ENCODE assay signal across 9 cellular contexts in the genomic region with DNA sequence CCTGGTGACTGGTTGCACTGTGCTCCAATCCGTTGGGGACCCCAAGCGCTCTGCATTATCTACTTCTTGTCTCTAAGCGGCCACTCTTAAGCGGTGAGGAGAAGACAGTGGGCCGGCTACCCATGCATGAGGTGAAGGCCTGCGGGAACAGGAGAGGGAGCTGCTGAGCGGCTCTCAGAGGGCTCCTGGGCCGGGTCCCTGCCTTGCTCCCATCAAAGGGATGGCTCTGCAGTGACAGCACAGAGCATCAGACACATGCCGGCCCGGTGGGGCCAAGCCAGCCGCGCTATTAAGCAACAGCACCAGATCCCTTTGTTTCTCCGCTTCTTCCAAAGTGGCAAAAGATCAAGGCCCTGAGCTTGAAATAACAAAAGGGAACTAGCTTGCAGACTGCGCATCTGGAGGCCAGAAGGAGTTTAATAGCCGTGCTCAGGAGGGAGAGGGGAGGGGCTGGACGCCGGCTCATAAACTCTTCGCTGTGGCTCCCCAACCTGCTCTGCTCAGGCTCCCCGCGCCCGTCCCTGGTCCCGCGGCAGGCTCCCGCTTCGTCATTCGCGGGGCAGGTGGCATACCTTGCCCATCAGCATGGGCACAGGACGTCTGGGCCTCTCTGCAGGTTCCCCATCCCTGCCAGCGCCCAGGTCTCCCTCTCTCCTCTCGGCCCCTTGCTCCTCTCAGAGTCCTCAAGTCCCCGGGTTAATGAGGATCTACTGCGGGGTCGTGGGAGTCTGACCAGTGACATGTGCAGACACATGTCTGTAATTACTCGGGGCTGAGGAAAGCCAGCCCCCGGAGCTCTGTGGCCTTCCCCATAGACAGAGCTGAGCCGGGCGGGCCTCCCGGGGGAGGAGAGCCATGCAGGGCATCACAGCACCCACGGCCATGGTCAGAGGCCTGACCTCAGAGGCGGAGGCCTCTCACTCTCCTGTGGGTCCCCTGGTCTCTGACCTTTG.
A peak's percentile ranks its signal among the peaks of the same experiment; 100 is the strongest.
DNase-seq lines count a peak whose midpoint lies in the region; ATAC-seq and TF ChIP-seq lines count a peak whose summit lies in the region.
"Had no signal": no experiment of that assay in that cellular context is flagged by ENCODE, and none has a peak within 500 bp of the region (broad histone marks: within the 10 kb centered on the region; RNA-seq: fewer than 3 reads in every experiment).

No MANE protein-coding gene starts in this region.

- H3K4me3 ChIP-seq in foreskin fibroblast (ENCODE audit: low read depth in 1 of 2, low read length in 2 of 2) (no peak overlapping the region), rectal smooth muscle tissue (ENCODE audit: low read length) (no peak overlapping the region)
- H3K4me3 ChIP-seq: right lobe of liver had no signal

- no peak overlapping the region for H3K27ac Mint-ChIP-seq in activated naive CD4-positive, alpha-beta T cell treated with anti-CD3 and anti-CD28 coated beads, Interleukin-2, amount 10 ng/mL, durations not matched to agents 7 days and 5 days

- H3K27me3 ChIP-seq in rectal smooth muscle tissue (ENCODE audit: control insufficient read depth, insufficient read depth, low read length), result no peaks in the 10 kb centered on the region
- H3K27me3 ChIP-seq: right lobe of liver had no signal

- no peak overlapping the region for H3K9ac ChIP-seq in rectal smooth muscle tissue (ENCODE audit: low read length)

- H3K27ac ChIP-seq in rectal smooth muscle tissue (ENCODE audit: low read depth, low read length), result peak overlapping the region; percentile 38
- H3K27ac ChIP-seq: right lobe of liver had no signal

- no peaks in the 10 kb centered on the region for H3K4me1 Mint-ChIP-seq in activated naive CD4-positive, alpha-beta T cell treated with anti-CD3 and anti-CD28 coated beads, Interleukin-2, amount 10 ng/mL, durations not matched to agents 7 days and 5 days

- no peak for ATAC-seq in GM19455 (IDR thresholded peaks at IDR 0.05; ENCODE audit: unreplicated experiment)
- ATAC-seq: right lobe of liver had no signal

- H3K4me3 Mint-ChIP-seq in activated naive CD4-positive, alpha-beta T cell treated with anti-CD3 and anti-CD28 coated beads, Interleukin-2, amount 10 ng/mL, durations not matched to agents 7 days and 5 days, result no peak overlapping the region

- no peaks in the 10 kb centered on the region for H3K36me3 ChIP-seq in rectal smooth muscle tissue (ENCODE audit: control insufficient read depth, insufficient read depth, low read length)
- H3K36me3 ChIP-seq: right lobe of liver had no signal

- H3K27me3 Mint-ChIP-seq in activated naive CD4-positive, alpha-beta T cell treated with anti-CD3 and anti-CD28 coated beads, Interleukin-2, amount 10 ng/mL, durations not matched to agents 7 days and 5 days, result peaks cover 19% of the 10 kb centered on the region

- POLR2A ChIA-PET in HEK293T (lab: Yijun Ruan, JAX), result no interaction called here

- peaks cover 2% of the 10 kb centered on the region for H3K9me3 Mint-ChIP-seq in activated naive CD4-positive, alpha-beta T cell treated with anti-CD3 and anti-CD28 coated beads, Interleukin-2, amount 10 ng/mL, durations not matched to agents 7 days and 5 days

- CTCF ChIA-PET in activated naive CD4-positive, alpha-beta T cell treated with anti-CD3 and anti-CD28 coated beads, Interleukin-2, amount 10 ng/mL, durations not matched to agents 7 days and 5 days (lab: Charles Lee), result interaction anchor here (0.7 to 1.8 kb wide), 3 partner anchors 10 to 268 kb away, joined by 3 to 7 read pairs (median 3); no protein-coding TSS in a partner anchor
- CTCF ChIA-PET in HEK293T (lab: Yijun Ruan, JAX), result interaction anchor here (1.0 kb wide), 1 partner anchor 10 kb away, joined by 4 read pairs; no protein-coding TSS in a partner anchor

- TF ChIP-seq CTCF in foreskin fibroblast (IDR thresholded peaks at IDR 0.05; ENCODE audit: low read depth, low read length), result peak; percentile 72

- DNase-seq in GM03348 (ENCODE audit: low spot score) (peak; percentile 88), SK-N-DZ (ENCODE audit: low spot score) (peak; percentile 73), foreskin fibroblast (peak; percentile 91 to 97), GM19238 (ENCODE audit: insufficient read length, low spot score) (no peak), HEK293T (ENCODE audit: extremely low spot score) (no peak)
- DNase-seq in activated naive CD4-positive, alpha-beta T cell treated with anti-CD3 and anti-CD28 coated beads, Interleukin-2, amount 10 ng/mL, durations not matched to agents 7 days and 5 days, result no peak

- peaks cover 10% of the 10 kb centered on the region for H3K4me1 ChIP-seq in rectal smooth muscle tissue (ENCODE audit: control insufficient read depth, insufficient read depth, low read length)
- H3K4me1 ChIP-seq: right lobe of liver had no signal

- no peaks in the 10 kb centered on the region for H3K36me3 Mint-ChIP-seq in activated naive CD4-positive, alpha-beta T cell treated with anti-CD3 and anti-CD28 coated beads, Interleukin-2, amount 10 ng/mL, durations not matched to agents 7 days and 5 days

TF ChIP-seq in HEK293T, 16 proteins besides CTCF, POLR2A, EP300 and RAD21:
- no peak for TF ChIP-seq TARDBP (IDR thresholded peaks at IDR 0.05)
- TF ChIP-seq, protein P1, sequence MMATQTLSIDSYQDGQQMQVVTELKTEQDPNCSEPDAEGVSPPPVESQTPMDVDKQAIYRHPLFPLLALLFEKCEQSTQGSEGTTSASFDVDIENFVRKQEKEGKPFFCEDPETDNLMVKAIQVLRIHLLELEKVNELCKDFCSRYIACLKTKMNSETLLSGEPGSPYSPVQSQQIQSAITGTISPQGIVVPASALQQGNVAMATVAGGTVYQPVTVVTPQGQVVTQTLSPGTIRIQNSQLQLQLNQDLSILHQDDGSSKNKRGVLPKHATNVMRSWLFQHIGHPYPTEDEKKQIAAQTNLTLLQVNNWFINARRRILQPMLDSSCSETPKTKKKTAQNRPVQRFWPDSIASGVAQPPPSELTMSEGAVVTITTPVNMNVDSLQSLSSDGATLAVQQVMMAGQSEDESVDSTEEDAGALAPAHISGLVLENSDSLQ (IDR thresholded peaks at IDR 0.05), result no peak
- TF ChIP-seq NFRKB (IDR thresholded peaks at IDR 0.05), result no peak
- TF ChIP-seq SUZ12 (IDR thresholded peaks at IDR 0.05), result no peak
- no peak for TF ChIP-seq SP1 (IDR thresholded peaks at IDR 0.05)
- no peak for TF ChIP-seq FOXM1 (IDR thresholded peaks at IDR 0.05; ENCODE audit: borderline replicate concordance)
- no peak for TF ChIP-seq BHLHE40 (IDR thresholded peaks at IDR 0.05; ENCODE audit: borderline replicate concordance)
- no peak for TF ChIP-seq LEF1 (IDR thresholded peaks at IDR 0.05; ENCODE audit: borderline replicate concordance)
- TF ChIP-seq CTBP1 (IDR thresholded peaks at IDR 0.05; ENCODE audit: borderline replicate concordance), result no peak
- TF ChIP-seq L3MBTL2 (conservative IDR thresholded peaks at IDR 0.05), result no peak
- TF ChIP-seq ARNT (IDR thresholded peaks at IDR 0.05), result no peak
- no peak for TF ChIP-seq ELF4 (IDR thresholded peaks at IDR 0.05)
- TF ChIP-seq FOXA1 (IDR thresholded peaks at IDR 0.05), result no peak
- TF ChIP-seq FOXK2 (IDR thresholded peaks at IDR 0.05), result no peak
- TF ChIP-seq ZNF384 (IDR thresholded peaks at IDR 0.05), result no peak
- TF ChIP-seq HDGF (IDR thresholded peaks at IDR 0.05; ENCODE audit: borderline replicate concordance), result no peak

Comparison
In these comparisons a context has a peak if more than half of its experiments do, and no peak if none do; other contexts are left out.
1. DNase-seq: peak in GM03348 (single experiment), SK-N-DZ (single experiment) and foreskin fibroblast (2 of 2); none in GM19238 (single experiment), activated naive CD4-positive, alpha-beta T cell treated with anti-CD3 and anti-CD28 coated beads, Interleukin-2, amount 10 ng/mL, durations not matched to agents 7 days and 5 days (single experiment) and HEK293T (single experiment).